5 cellular contexts compared by ENCODE assay signal in genomic region chr20:39633689-39634088, GRCh38.
"Had no signal": no experiment of that assay in that cellular context is flagged by ENCODE, and none has a peak within 500 bp of the region (broad histone marks: within the 10 kb centered on the region; RNA-seq: fewer than 3 reads in every experiment).

No MANE protein-coding gene starts in this region.

- ATAC-seq: K562 had no signal

- DNase-seq: GM23248, H9, HCEC 1CT, IMR-90 had no signal

- H2AFZ ChIP-seq: GM23248 had no signal

- H3K4me3 ChIP-seq: GM23248, K562 had no signal

- H3K9ac ChIP-seq: GM23248 had no signal

- H3K27ac ChIP-seq: GM23248 had no signal
